Comparison of ENCODE assay signal across 9 cellular contexts in the genomic region with DNA sequence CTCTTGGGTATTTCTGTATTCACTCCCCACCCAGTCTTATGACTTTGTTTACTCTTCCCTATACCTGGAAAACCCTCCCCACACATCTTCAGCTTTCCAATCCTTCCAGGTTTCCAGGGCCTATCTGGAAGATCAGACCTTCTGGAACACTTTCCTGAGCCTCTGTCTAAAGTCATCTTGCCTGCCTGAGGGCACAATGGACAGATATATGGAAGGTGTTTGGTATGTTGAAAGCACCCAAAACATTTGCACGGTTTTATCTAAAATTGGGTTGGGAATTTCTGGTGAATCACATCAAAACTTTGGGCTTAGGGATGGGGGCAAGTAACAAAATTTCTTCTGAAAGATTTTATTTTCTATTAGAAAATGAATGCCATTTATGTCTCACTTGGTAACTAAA. TPM values are rescaled to one million over a fixed set of nuclear protein-coding genes. Genes with fewer than 3 reads are reported as not detected.
"Had no signal": no experiment of that assay in that cellular context is flagged by ENCODE, and none has a peak within 500 bp of the region (broad histone marks: within the 10 kb centered on the region; RNA-seq: fewer than 3 reads in every experiment).

No MANE protein-coding gene starts in this region.

- H3K4me3 ChIP-seq: GM12878 had no signal

- DNase-seq: GDM1, GF-D8 had no signal

- FAIRE-seq: G401.6, GM12878, GM12891, GM12892, GM18507, GM19239 had no signal

- ATAC-seq: GM12878 had no signal

RNA-seq across cellular contexts. Expression of a gene that starts 16.0 kb away (rescaled TPM):
- total RNA-seq: G401 had no signal
- polyA plus RNA-seq: GM12878 had no signal

RNA-seq across cellular contexts. Expression of a gene that starts 33.1 kb away (rescaled TPM):
- total RNA-seq: G401, GM12878 had no signal
- polyA plus RNA-seq: GM12878 had no signal
